6 cellular contexts compared by ENCODE assay signal in genomic region chr5:177402271-177403043, GRCh38. TPM values are rescaled to one million over a fixed set of nuclear protein-coding genes. Genes with fewer than 3 reads are reported as not detected.
DNase-seq lines count a peak whose midpoint lies in the region; ATAC-seq, FAIRE-seq and TF ChIP-seq lines count a peak whose summit lies in the region.

No MANE protein-coding gene starts in this region.

- H3K27ac Mint-ChIP-seq in neural progenitor cell, result no peak overlapping the region

- H3K9me3 ChIP-seq in RWPE2 (ENCODE audit: severe bottlenecking), result no peaks in the 10 kb centered on the region
- no peaks in the 10 kb centered on the region for H3K9me3 ChIP-seq in neural progenitor cell (ENCODE audit: low read depth)

- H3K4me3 ChIP-seq in HFF-Myc (replicated peaks; ENCODE audit: low read depth, low read length) (no peak overlapping the region), RWPE2 (ENCODE audit: severe bottlenecking) (peak overlapping the region; percentile 45), bronchial epithelial cell (ENCODE audit: low read depth, low read length) (peak overlapping the region; percentile 55), neural progenitor cell (peak overlapping the region; percentile 49)

- H3K9ac ChIP-seq in neural progenitor cell, result no peak overlapping the region

- H3K27ac ChIP-seq in RWPE2 (ENCODE audit: poor library complexity, severe bottlenecking) (peak overlapping the region; percentile 46), neural progenitor cell (no peak overlapping the region)

- TF ChIP-seq CTCF in HFF-Myc (IDR thresholded peaks at IDR 0.05; ENCODE audit: low read depth, low read length, missing control alignments) (peak; percentile 48), RWPE2 (IDR thresholded peaks at IDR 0.05; ENCODE audit: poor library complexity, severe bottlenecking) (peak; percentile 83), bronchial epithelial cell (IDR thresholded peaks at IDR 0.05; ENCODE audit: insufficient read depth, low read length, severe bottlenecking) (peak; percentile 90), neural progenitor cell (IDR thresholded peaks at IDR 0.05) (peak; percentile 65)

- H3K36me3 ChIP-seq in RWPE2 (ENCODE audit: low read depth), result no peaks in the 10 kb centered on the region; the same call in 1 of the 2 replicates
- H3K36me3 ChIP-seq in bronchial epithelial cell (ENCODE audit: control insufficient read depth, insufficient read depth, low read length), result no peaks in the 10 kb centered on the region
- H3K36me3 ChIP-seq in neural progenitor cell, result no peaks in the 10 kb centered on the region

- ATAC-seq in RWPE2 (ENCODE audit: low read depth) (peak; percentile 75), GM18858 (IDR thresholded peaks at IDR 0.05; ENCODE audit: unreplicated experiment) (no peak), GM18517 (IDR thresholded peaks at IDR 0.05; ENCODE audit: unreplicated experiment) (no peak)

- no peaks in the 10 kb centered on the region for H3K27me3 ChIP-seq in RWPE2 (ENCODE audit: insufficient read depth, poor library complexity, severe bottlenecking)
- peaks cover 7% of the 10 kb centered on the region for H3K27me3 ChIP-seq in bronchial epithelial cell (ENCODE audit: control insufficient read depth, insufficient read depth, low read length)
- H3K27me3 ChIP-seq in neural progenitor cell, result peaks cover 75% of the 10 kb centered on the region

- H3K36me3 Mint-ChIP-seq in neural progenitor cell, result no peaks in the 10 kb centered on the region

- H3K4me3 Mint-ChIP-seq in neural progenitor cell, result peak overlapping the region; percentile 86

- DNase-seq in HFF-Myc (ENCODE audit: extremely low read depth, low read depth) (no peak), RWPE2 (ENCODE audit: low spot score) (peak; percentile 94), bronchial epithelial cell (ENCODE audit: low read depth) (peak; percentile 79), neural progenitor cell (ENCODE audit: low spot score) (peak; percentile 88)

- peaks cover 46% of the 10 kb centered on the region for H3K27me3 Mint-ChIP-seq in neural progenitor cell (ENCODE audit: insufficient read depth, low read depth)

- H3K79me2 ChIP-seq in neural progenitor cell (ENCODE audit: low read depth), result no peaks in the 10 kb centered on the region

- no peak for FAIRE-seq in bronchial epithelial cell (lab: Jason Lieb, UNC)

- H3K4me1 Mint-ChIP-seq in neural progenitor cell, result peaks cover 10% of the 10 kb centered on the region

- H3K9me3 Mint-ChIP-seq in neural progenitor cell, result no peaks in the 10 kb centered on the region

- H2AFZ ChIP-seq in neural progenitor cell (replicated peaks), result peak overlapping the region; percentile 90

- H3F3A ChIP-seq in neural progenitor cell (ENCODE audit: low read depth), result peaks cover 28% of the 10 kb centered on the region

- H3K4me2 ChIP-seq in neural progenitor cell, result peak overlapping the region; percentile 96

- H3K4me1 ChIP-seq in RWPE2 (ENCODE audit: insufficient read depth, poor library complexity, severe bottlenecking) (peaks cover 5% of the 10 kb centered on the region), neural progenitor cell (peaks cover 15% of the 10 kb centered on the region)

- H4K20me1 ChIP-seq in neural progenitor cell (ENCODE audit: low read depth), result no peaks in the 10 kb centered on the region

RNA-seq across cellular contexts. Expression of gene PFN3, which starts 2.0 kb away (rescaled TPM):
- total RNA-seq in bronchial epithelial cell, result not detected in 2 replicates
- total RNA-seq in neural progenitor cell (ENCODE audit: low replicate concordance), result not detected in 2 replicates

RNA-seq across cellular contexts. Expression of gene F12, which starts 6.9 kb away (rescaled TPM):
- total RNA-seq in bronchial epithelial cell (5.0 and 7.9 TPM in 2 replicates), neural progenitor cell (ENCODE audit: low replicate concordance) (2.0 TPM in 1 of 2 replicates, not detected in the other)

RNA-seq across cellular contexts. Expression of gene SLC34A1, which starts 18.2 kb away (rescaled TPM):
- total RNA-seq in bronchial epithelial cell (not detected in 2 replicates), neural progenitor cell (ENCODE audit: low replicate concordance) (not detected in 2 replicates)

RNA-seq across cellular contexts. Expression of gene GRK6, which starts 24.0 kb away (rescaled TPM):
- 22.9 and 41.1 TPM in 2 replicates for total RNA-seq in bronchial epithelial cell
- 24.0 and 50.6 TPM in 2 replicates for total RNA-seq in neural progenitor cell (ENCODE audit: low replicate concordance)

RNA-seq across cellular contexts. Expression of gene PRR7, which starts 44.2 kb away (rescaled TPM):
- total RNA-seq in bronchial epithelial cell, result 3.1 and 5.0 TPM in 2 replicates
- 4.5 and 31.7 TPM in 2 replicates for total RNA-seq in neural progenitor cell (ENCODE audit: low replicate concordance)
